28 cellular contexts compared by ENCODE assay signal in genomic region chr4:113375964-113376666, GRCh38.
"Had no signal": no experiment of that assay in that cellular context is flagged by ENCODE, and none has a peak within 500 bp of the region (broad histone marks: within the 10 kb centered on the region; RNA-seq: fewer than 3 reads in every experiment).

No MANE protein-coding gene starts in this region.

- H3K27me3 ChIP-seq: pancreas, right lobe of liver, tibial artery, upper lobe of right lung had no signal

- ATAC-seq: left colon; lower lobe of right lung; naive thymus-derived CD8-positive, alpha-beta T cell; pancreas; right lobe of liver; stimulated activated memory B cell treated with anti-CD40 and anti-IgM and Interleukin-4, amounts not matched to agents 10 μg/mL and 1 μg/mL and 100 μg/mL, for 72 hours; stimulated activated naive CD8-positive, alpha-beta T cell treated with anti-CD3 and anti-CD28 coated beads, Interleukin-15, amount 100 ng/mL, for 72 hours; upper lobe of right lung had no signal

- H3K27ac Mint-ChIP-seq: naive thymus-derived CD8-positive, alpha-beta T cell; nephron; stimulated activated memory B cell treated with anti-CD40 and anti-IgM and Interleukin-4, amounts not matched to agents 10 μg/mL and 1 μg/mL and 100 μg/mL, for 72 hours; stimulated activated naive CD8-positive, alpha-beta T cell treated with anti-CD3 and anti-CD28 coated beads, Interleukin-15, amount 100 ng/mL, for 72 hours had no signal

- DNase-seq: hippocampal formation; kidney glomerular epithelial cell; left colon; lower lobe of right lung; mammary epithelial cell; mesenchymal stem cell; naive thymus-derived CD8-positive, alpha-beta T cell; nucleus accumbens; pancreas; posterior cingulate gyrus; retina; right lobe of liver; stimulated activated CD4-positive, alpha-beta T cell treated with anti-CD3 and anti-CD28 coated beads, Interleukin-1b, Interleukin-23, amount 100 ng/mL, for 48 hours; stimulated activated CD4-positive, alpha-beta T cell treated with anti-CD3 and anti-CD28 coated beads, Interleukin-2, amount 100 ng/mL, for 48 hours; stimulated activated CD4-positive, alpha-beta T cell treated with anti-CD3 and anti-CD28 coated beads, Interleukin-4, amount 100 ng/mL, for 4 hours; stimulated activated CD8-positive, alpha-beta memory T cell treated with anti-CD3 and anti-CD28 coated beads, Interleukin-4, amount 100 ng/mL, for 48 hours; stimulated activated naive CD4-positive, alpha-beta T cell treated with Interleukin-2 at 50 U/mL for 16 hours; stimulated activated naive CD8-positive, alpha-beta T cell treated with anti-CD3 and anti-CD28 coated beads, Interleukin-15, amount 100 ng/mL, for 72 hours; substantia nigra; tibial artery; trophoblast cell; upper lobe of right lung had no signal

- H3K27me3 Mint-ChIP-seq: stimulated activated memory B cell treated with anti-CD40 and anti-IgM and Interleukin-4, amounts not matched to agents 10 μg/mL and 1 μg/mL and 100 μg/mL, for 72 hours had no signal

- H3K36me3 Mint-ChIP-seq: naive thymus-derived CD8-positive, alpha-beta T cell had no signal

- H3K36me3 ChIP-seq: lower lobe of right lung, pancreas, prostate gland, right lobe of liver, thoracic aorta, upper lobe of right lung had no signal

- H3K27ac ChIP-seq: lower lobe of right lung, pancreas, prostate gland, right lobe of liver, thoracic aorta, tibial artery, upper lobe of right lung had no signal

- H3K9me3 ChIP-seq: lower lobe of right lung, pancreas, prostate gland, right lobe of liver, thoracic aorta, tibial artery, upper lobe of right lung had no signal

- H3K4me3 Mint-ChIP-seq: naive thymus-derived CD8-positive, alpha-beta T cell; nephron; neural crest cell; stimulated activated memory B cell treated with anti-CD40 and anti-IgM and Interleukin-4, amounts not matched to agents 10 μg/mL and 1 μg/mL and 100 μg/mL, for 72 hours; stimulated activated naive CD8-positive, alpha-beta T cell treated with anti-CD3 and anti-CD28 coated beads, Interleukin-15, amount 100 ng/mL, for 72 hours had no signal

- H3K4me3 ChIP-seq: lower lobe of right lung, pancreas, prostate gland, right lobe of liver, smooth muscle cell, thoracic aorta, tibial artery, upper lobe of right lung had no signal

- H3K9me3 Mint-ChIP-seq: naive thymus-derived CD8-positive, alpha-beta T cell; nephron; neural crest cell; stimulated activated memory B cell treated with anti-CD40 and anti-IgM and Interleukin-4, amounts not matched to agents 10 μg/mL and 1 μg/mL and 100 μg/mL, for 72 hours; stimulated activated naive CD8-positive, alpha-beta T cell treated with anti-CD3 and anti-CD28 coated beads, Interleukin-15, amount 100 ng/mL, for 72 hours had no signal

- H3K4me1 ChIP-seq: lower lobe of right lung, prostate gland, right lobe of liver, tibial artery, upper lobe of right lung had no signal

- H3K4me1 Mint-ChIP-seq: naive thymus-derived CD8-positive, alpha-beta T cell; neural crest cell; stimulated activated memory B cell treated with anti-CD40 and anti-IgM and Interleukin-4, amounts not matched to agents 10 μg/mL and 1 μg/mL and 100 μg/mL, for 72 hours; stimulated activated naive CD8-positive, alpha-beta T cell treated with anti-CD3 and anti-CD28 coated beads, Interleukin-15, amount 100 ng/mL, for 72 hours had no signal
